Comparison of ENCODE assay signal across 28 cellular contexts in the genomic region with DNA sequence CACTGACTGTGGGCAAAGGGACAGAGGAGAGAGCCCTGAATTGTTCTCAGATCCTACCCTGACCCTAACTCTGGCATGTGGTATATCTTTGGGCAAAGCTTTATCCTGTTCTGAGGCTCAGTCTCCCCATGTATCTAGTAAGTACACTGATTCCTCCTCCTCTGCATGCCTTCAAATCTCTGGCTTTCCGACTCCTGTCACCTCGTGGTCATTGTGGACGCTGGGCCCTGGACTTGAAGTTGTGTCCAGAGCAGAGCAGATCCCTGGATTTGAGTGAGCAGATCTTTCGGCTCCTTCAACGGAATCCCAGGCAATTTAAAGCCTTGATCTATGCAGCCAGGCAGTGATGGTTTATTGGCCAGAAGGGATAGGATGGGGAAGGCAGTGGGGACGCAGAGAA. TPM values are rescaled to one million over a fixed set of nuclear protein-coding genes. Genes with fewer than 3 reads are reported as not detected.
"Had no signal": no experiment of that assay in that cellular context is flagged by ENCODE, and none has a peak within 500 bp of the region (broad histone marks: within the 10 kb centered on the region; RNA-seq: fewer than 3 reads in every experiment).

No MANE protein-coding gene starts in this region.

- H3K4me3 Mint-ChIP-seq: immature natural killer cell; naive thymus-derived CD8-positive, alpha-beta T cell; neural progenitor cell had no signal

- H3K4me3 ChIP-seq: dorsolateral prefrontal cortex, esophagus squamous epithelium, gastroesophageal sphincter, left ventricle myocardium inferior, neural progenitor cell, pancreas, stomach, thoracic aorta had no signal

- H3K9me3 ChIP-seq: esophagus squamous epithelium, gastroesophageal sphincter, left ventricle myocardium inferior, pancreas, stomach, thoracic aorta had no signal

- H3K27me3 ChIP-seq: dorsolateral prefrontal cortex, esophagus squamous epithelium, gastroesophageal sphincter, neural progenitor cell, pancreas, stomach had no signal

- ATAC-seq: gastroesophageal sphincter; left cardiac atrium; naive thymus-derived CD8-positive, alpha-beta T cell; pancreas; right cardiac atrium had no signal

- H3K4me1 Mint-ChIP-seq: immature natural killer cell; naive thymus-derived CD8-positive, alpha-beta T cell had no signal

- H3K9ac ChIP-seq: neural progenitor cell had no signal

- H3K27ac ChIP-seq: dorsolateral prefrontal cortex, epithelial cell of prostate, esophagus squamous epithelium, gastroesophageal sphincter, left ventricle myocardium inferior, neural progenitor cell, pancreas, stomach, thoracic aorta had no signal

- DNase-seq: central memory CD4-positive, alpha-beta T cell; cortex of kidney; dorsolateral prefrontal cortex; effector memory CD4-positive, alpha-beta T cell; esophagus squamous epithelium; foreskin fibroblast; glutamatergic neuron; immature natural killer cell; kidney; left cardiac atrium; left ventricle myocardium inferior; mesendoderm; naive thymus-derived CD8-positive, alpha-beta T cell; occipital lobe; pancreas; right cardiac atrium; stimulated activated naive CD4-positive, alpha-beta T cell; substantia nigra; trophoblast cell had no signal

- H3K9me3 Mint-ChIP-seq: immature natural killer cell; naive thymus-derived CD8-positive, alpha-beta T cell; neural progenitor cell had no signal

- H3K27ac Mint-ChIP-seq: immature natural killer cell; naive thymus-derived CD8-positive, alpha-beta T cell; progenitor cell of endocrine pancreas had no signal

- H3K36me3 Mint-ChIP-seq: immature natural killer cell; naive thymus-derived CD8-positive, alpha-beta T cell; neural progenitor cell had no signal

- H3K4me1 ChIP-seq: gastroesophageal sphincter, neural progenitor cell, pancreas had no signal

- H3K36me3 ChIP-seq: esophagus squamous epithelium, gastroesophageal sphincter, left ventricle myocardium inferior, neural progenitor cell, pancreas, stomach, thoracic aorta had no signal

RNA-seq across cellular contexts. Expression of gene MOGAT2, which starts 3.0 kb away (rescaled TPM):
- total RNA-seq: chondrocyte; esophagus squamous epithelium; kidney; left ventricle myocardium inferior; lung microvascular endothelial cell; mononuclear cell; naive thymus-derived CD8-positive, alpha-beta T cell; occipital lobe; progenitor cell of endocrine pancreas; thoracic aorta had no signal
- polyA plus RNA-seq: immature natural killer cell; naive thymus-derived CD8-positive, alpha-beta T cell had no signal

RNA-seq across cellular contexts. Expression of gene MAP6, which starts 51.8 kb away (rescaled TPM):
- total RNA-seq: mononuclear cell; naive thymus-derived CD8-positive, alpha-beta T cell had no signal
- polyA plus RNA-seq: immature natural killer cell; naive thymus-derived CD8-positive, alpha-beta T cell had no signal
